Comparison of ENCODE assay signal across 8 cellular contexts in the genomic region with DNA sequence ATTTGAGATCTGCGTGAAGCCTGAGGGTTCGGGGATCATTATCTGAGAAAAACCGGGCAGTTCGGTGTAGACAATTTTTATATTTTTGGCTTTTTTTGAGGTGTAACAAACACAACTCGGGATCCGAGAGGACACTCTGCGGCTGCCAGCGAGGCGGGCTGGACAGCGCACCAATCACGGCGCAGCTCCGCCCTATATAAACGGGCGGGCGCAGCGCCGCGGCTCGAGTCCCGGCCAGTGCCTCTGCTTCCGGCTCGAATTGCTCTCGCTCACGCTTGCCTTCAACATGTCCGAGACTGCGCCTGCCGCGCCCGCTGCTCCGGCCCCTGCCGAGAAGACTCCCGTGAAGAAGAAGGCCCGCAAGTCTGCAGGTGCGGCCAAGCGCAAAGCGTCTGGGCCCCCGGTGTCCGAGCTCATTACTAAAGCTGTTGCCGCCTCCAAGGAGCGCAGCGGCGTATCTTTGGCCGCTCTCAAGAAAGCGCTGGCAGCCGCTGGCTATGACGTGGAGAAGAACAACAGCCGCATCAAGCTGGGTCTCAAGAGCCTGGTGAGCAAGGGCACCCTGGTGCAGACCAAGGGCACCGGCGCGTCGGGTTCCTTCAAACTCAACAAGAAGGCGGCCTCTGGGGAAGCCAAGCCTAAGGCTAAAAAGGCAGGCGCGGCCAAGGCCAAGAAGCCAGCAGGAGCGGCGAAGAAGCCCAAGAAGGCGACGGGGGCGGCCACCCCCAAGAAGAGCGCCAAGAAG.
DNase-seq lines count a peak whose midpoint lies in the region; ATAC-seq lines count a peak whose summit lies in the region.

No MANE protein-coding gene starts in this region.

- peak; percentile 93 for DNase-seq in AG08396 (ENCODE audit: low spot score)
- peak; percentile 95 for DNase-seq in NCI-H446 treated with DMSO at 0.1 percent for 48 hours (lab: John Stamatoyannopoulos, UW)
- peak; percentile 91 for DNase-seq in activated CD4-positive, alpha-beta T cell treated with anti-CD3 and anti-CD28 coated beads for 36 hours
- DNase-seq in left colon: peak; percentile 91 to 94
- DNase-seq in stimulated activated CD4-positive, alpha-beta T cell treated with anti-CD3 and anti-CD28 coated beads, Interleukin-1b, Interleukin-23, amount 100 ng/mL, for 1 hour (ENCODE audit: low read depth in 2 of 2): peak; percentile 55 to 59

- no peaks in the 10 kb centered on the region for H3K27me3 Mint-ChIP-seq in activated CD4-positive, alpha-beta T cell treated with anti-CD3 and anti-CD28 coated beads for 36 hours

- CTCF ChIA-PET in activated CD4-positive, alpha-beta T cell treated with anti-CD3 and anti-CD28 coated beads for 36 hours (lab: Charles Lee): interaction anchor here (0.6 to 2.8 kb wide), 7 partner anchors 20 to 78 kb away, joined by 3 to 22 read pairs (median 6); a partner anchor contains a TSS

- no peaks in the 10 kb centered on the region for H3K9me3 Mint-ChIP-seq in activated CD4-positive, alpha-beta T cell treated with anti-CD3 and anti-CD28 coated beads for 36 hours (ENCODE audit: low read depth)

- peak overlapping the region; percentile 86 for H3K4me3 Mint-ChIP-seq in activated CD4-positive, alpha-beta T cell treated with anti-CD3 and anti-CD28 coated beads for 36 hours

- peaks cover 33% of the 10 kb centered on the region for H3K4me1 Mint-ChIP-seq in activated CD4-positive, alpha-beta T cell treated with anti-CD3 and anti-CD28 coated beads for 36 hours

- peaks cover 19% of the 10 kb centered on the region for H3K36me3 Mint-ChIP-seq in activated CD4-positive, alpha-beta T cell treated with anti-CD3 and anti-CD28 coated beads for 36 hours (ENCODE audit: low read depth)

- POLR2A ChIA-PET in activated CD4-positive, alpha-beta T cell treated with anti-CD3 and anti-CD28 coated beads for 36 hours (lab: Charles Lee): interaction anchor here (0.5 to 6.6 kb wide), 32 partner anchors 8 to 1711 kb away, joined by 3 to 542 read pairs (median 16); a partner anchor contains a TSS

- intact Hi-C loops in activated CD4-positive, alpha-beta T cell treated with anti-CD3 and anti-CD28 coated beads for 36 hours (cut with DNase I, micrococcal nuclease): loop anchor here (1.0 to 5.0 kb wide), 8 partner anchors 53 to 1737 kb away; a partner anchor contains a TSS
- intact Hi-C loops in left colon (cut with DNase I, micrococcal nuclease): loop anchor here in 1 of 2 donors (5.0 kb wide), 1 partner anchor 34 kb away; a partner anchor contains a TSS

- ATAC-seq in GM19023 (IDR thresholded peaks at IDR 0.05; ENCODE audit: unreplicated experiment) (peak; percentile 53), HG03196 (IDR thresholded peaks at IDR 0.05; ENCODE audit: unreplicated experiment) (peak; percentile 43), left colon (peak; percentile 54)
- peak; percentile 39 for ATAC-seq in activated CD4-positive, alpha-beta T cell treated with anti-CD3 and anti-CD28 coated beads for 36 hours

- H3K27ac ChIP-seq in cingulate gyrus (ENCODE audit: low read depth, low read length): peak overlapping the region; percentile 83

- peak overlapping the region; percentile 97 for H3K27ac Mint-ChIP-seq in activated CD4-positive, alpha-beta T cell treated with anti-CD3 and anti-CD28 coated beads for 36 hours

Comparison
In these comparisons a context has a peak if more than half of its experiments do, and no peak if none do; other contexts are left out.
1. Peak in every context shown above with its lines: DNase-seq, ATAC-seq and H3K27ac ChIP-seq.